Comparison of ENCODE assay signal across 9 cellular contexts in the genomic region with DNA sequence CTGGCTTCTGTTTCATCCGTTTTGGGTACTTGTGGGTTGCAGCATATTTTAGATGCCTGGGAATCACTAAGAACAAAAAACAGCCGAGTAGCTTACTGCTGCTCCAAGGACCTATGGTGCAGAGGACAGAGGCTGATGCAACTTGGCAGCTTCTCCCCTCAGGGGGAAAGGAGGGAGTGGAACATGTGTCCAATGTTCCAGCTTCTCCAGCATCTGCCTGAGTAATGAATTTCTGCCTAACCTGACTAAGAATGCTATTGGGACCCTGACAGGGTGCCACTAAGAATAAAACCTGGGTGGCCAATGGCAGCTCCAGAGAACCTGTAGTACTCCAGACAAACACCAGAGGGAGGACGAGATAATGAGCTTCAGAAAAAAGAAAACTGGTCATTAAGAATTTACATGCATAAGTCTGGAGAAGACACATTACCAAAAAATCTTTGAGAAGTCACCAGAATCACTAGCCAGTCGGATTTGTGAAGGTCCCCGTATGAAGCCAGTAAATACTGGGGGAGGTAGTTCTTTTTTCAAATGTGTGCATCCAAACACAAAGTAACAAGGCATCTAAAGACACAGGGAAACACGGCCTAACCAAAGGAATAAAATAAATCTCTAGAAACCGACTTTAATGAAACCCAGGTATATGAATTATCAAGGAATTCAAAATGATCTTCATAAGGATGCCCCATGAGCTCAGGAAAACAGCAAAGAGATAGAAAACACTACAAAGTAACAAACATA.
DNase-seq lines count a peak whose midpoint lies in the region; ATAC-seq, FAIRE-seq and TF ChIP-seq lines count a peak whose summit lies in the region.
"Had no signal": no experiment of that assay in that cellular context is flagged by ENCODE, and none has a peak within 500 bp of the region (broad histone marks: within the 10 kb centered on the region; RNA-seq: fewer than 3 reads in every experiment).

No MANE protein-coding gene starts in this region.

- peak overlapping the region; percentile 70 for H3K18ac ChIP-seq in mesendoderm (ENCODE audit: low read length)

- BruUV-seq in Caco-2 (replicated peaks; lab: Mats Ljungman, UMichigan), result no TSS peak

- no peak overlapping the region for H3K4me3 ChIP-seq in Caco-2 (ENCODE audit: low read depth, low read length)
- H3K4me3 ChIP-seq in mesendoderm (ENCODE audit: low read length), result no peak overlapping the region

- H3K36me3 ChIP-seq in Caco-2 (ENCODE audit: control insufficient read depth, insufficient read depth, low read length) (no peaks in the 10 kb centered on the region), mesendoderm (ENCODE audit: control insufficient read depth, insufficient read depth, low read length) (no peaks in the 10 kb centered on the region)

- H3K4me1 ChIP-seq in Caco-2 (peaks cover 7% of the 10 kb centered on the region; the same call in 1 of the 2 replicates), mesendoderm (ENCODE audit: control insufficient read depth, low read depth, low read length) (no peaks in the 10 kb centered on the region)

- CTCF ChIA-PET in Caco-2 (lab: Charles Lee), result interaction anchor here (0.5 to 1.0 kb wide), 5 partner anchors 19 to 162 kb away, joined by 4 to 5 read pairs (median 4); no protein-coding TSS in a partner anchor

- POLR2A ChIA-PET in Caco-2 (lab: Charles Lee), result no interaction called here

- no peak overlapping the region for H3K27ac Mint-ChIP-seq in Caco-2 (ENCODE audit: unreplicated experiment)
- no peak overlapping the region for H3K27ac Mint-ChIP-seq in central memory CD8-positive, alpha-beta T cell (ENCODE audit: low read depth)

- DNase-seq in Caco-2 (peak in 1 of 2 experiments; percentile 58), GM19239 (ENCODE audit: insufficient read length, low spot score) (peak; percentile 9), T follicular helper cell (ENCODE audit: low read depth) (peak; percentile 14), mesendoderm (peak; percentile 54), NCI-H2107 (lab: John Stamatoyannopoulos, UW) (no peak), epidermal melanocyte (ENCODE audit: insufficient read length, low spot score) (no peak)
- peak; percentile 19 to 33 for DNase-seq in central memory CD8-positive, alpha-beta T cell (ENCODE audit: low spot score in 2 of 2)

- H3K4me3 Mint-ChIP-seq in Caco-2 (ENCODE audit: unreplicated experiment), result no peak overlapping the region
- H3K4me3 Mint-ChIP-seq in central memory CD8-positive, alpha-beta T cell, result no peak overlapping the region

- H2AK5ac ChIP-seq in mesendoderm (ENCODE audit: low read length), result no peak overlapping the region

- H2BK15ac ChIP-seq in mesendoderm (replicated peaks; ENCODE audit: low read depth), result no peak overlapping the region

- H3K27me3 ChIP-seq in Caco-2 (replicated peaks; ENCODE audit: control insufficient read depth, insufficient read depth, low read length) (no peaks in the 10 kb centered on the region), mesendoderm (ENCODE audit: insufficient read depth, low read length, poor library complexity) (no peaks in the 10 kb centered on the region)

- H3K27ac ChIP-seq in mesendoderm (ENCODE audit: low read depth, low read length), result no peak overlapping the region

- FAIRE-seq in GM19239 (lab: Jason Lieb, UNC), result peak; percentile 79
- FAIRE-seq: TTC549 had no signal

- peaks cover 15% of the 10 kb centered on the region for H3K4me1 Mint-ChIP-seq in Caco-2 (ENCODE audit: low read depth, unreplicated experiment)
- H3K4me1 Mint-ChIP-seq in central memory CD8-positive, alpha-beta T cell, result no peaks in the 10 kb centered on the region

- TF ChIP-seq CTCF in Caco-2 (IDR thresholded peaks at IDR 0.05; ENCODE audit: insufficient read depth in 1 of 2, low read depth in 1 of 2, low read length in 1 of 2, severe bottlenecking in 1 of 2, unreplicated experiment in 1 of 2), result peak; percentile 70 to 73

- no peak overlapping the region for H3K56ac ChIP-seq in mesendoderm (ENCODE audit: low read length)

- no peaks in the 10 kb centered on the region for H3K9me3 ChIP-seq in Caco-2

- H3K79me2 ChIP-seq in mesendoderm (ENCODE audit: control insufficient read depth, insufficient read depth, low read length), result no peaks in the 10 kb centered on the region

- WGBS in mesendoderm (ENCODE audit: extremely low coverage, insufficient coverage, low lambda C conversion rate), result no CpG with 5 or more reads among the region's 7 CpGs

- H2BK5ac ChIP-seq in mesendoderm (ENCODE audit: low read length), result no peak overlapping the region

- no peak overlapping the region for H4K5ac ChIP-seq in mesendoderm (ENCODE audit: low read length)

- H3K79me1 ChIP-seq in mesendoderm (ENCODE audit: low read length), result no peaks in the 10 kb centered on the region

- no peak overlapping the region for H3K9ac ChIP-seq in mesendoderm (ENCODE audit: low read length)

- H3K9me3 Mint-ChIP-seq in Caco-2 (ENCODE audit: unreplicated experiment), result no peaks in the 10 kb centered on the region
- no peaks in the 10 kb centered on the region for H3K9me3 Mint-ChIP-seq in central memory CD8-positive, alpha-beta T cell

- intact Hi-C loops in Caco-2 (cut with micrococcal nuclease; ENCODE audit: unreplicated experiment), result loop anchor here (1.0 kb wide), 4 partner anchors 26 to 239 kb away; no protein-coding TSS in a partner anchor

- no peak overlapping the region for H4K8ac ChIP-seq in mesendoderm (ENCODE audit: low read depth, low read length)

- H3K4me2 ChIP-seq in mesendoderm (ENCODE audit: low read length), result no peak overlapping the region

- H3K27me3 Mint-ChIP-seq in Caco-2 (ENCODE audit: insufficient read depth, unreplicated experiment), result no peaks in the 10 kb centered on the region
- peaks cover 8% of the 10 kb centered on the region for H3K27me3 Mint-ChIP-seq in central memory CD8-positive, alpha-beta T cell

- no peak overlapping the region for H3K4ac ChIP-seq in mesendoderm (ENCODE audit: low read depth, low read length)

- peak; percentile 81 for ATAC-seq in HG03439 (IDR thresholded peaks at IDR 0.05; ENCODE audit: unreplicated experiment)
- ATAC-seq in central memory CD8-positive, alpha-beta T cell (replicated peaks; ENCODE audit: extremely low read depth, poor library complexity, severe bottlenecking), result no peak

- H2BK120ac ChIP-seq in mesendoderm (ENCODE audit: low read depth, low read length), result peak overlapping the region; percentile 14

- no peak overlapping the region for H3K23ac ChIP-seq in mesendoderm (ENCODE audit: low read length)

- H3K36me3 Mint-ChIP-seq in Caco-2 (ENCODE audit: insufficient read depth, unreplicated experiment), result no peaks in the 10 kb centered on the region
- no peaks in the 10 kb centered on the region for H3K36me3 Mint-ChIP-seq in central memory CD8-positive, alpha-beta T cell (ENCODE audit: insufficient read depth)

Comparison
In these comparisons a context has a peak if more than half of its experiments do, and no peak if none do; other contexts are left out.
1. DNase-seq: peak in GM19239 (single experiment), T follicular helper cell (single experiment), central memory CD8-positive, alpha-beta T cell (2 of 2) and mesendoderm (single experiment); none in NCI-H2107 (single experiment) and epidermal melanocyte (single experiment).